ENCODE assay signal across 1 cellular context in the genomic region with DNA sequence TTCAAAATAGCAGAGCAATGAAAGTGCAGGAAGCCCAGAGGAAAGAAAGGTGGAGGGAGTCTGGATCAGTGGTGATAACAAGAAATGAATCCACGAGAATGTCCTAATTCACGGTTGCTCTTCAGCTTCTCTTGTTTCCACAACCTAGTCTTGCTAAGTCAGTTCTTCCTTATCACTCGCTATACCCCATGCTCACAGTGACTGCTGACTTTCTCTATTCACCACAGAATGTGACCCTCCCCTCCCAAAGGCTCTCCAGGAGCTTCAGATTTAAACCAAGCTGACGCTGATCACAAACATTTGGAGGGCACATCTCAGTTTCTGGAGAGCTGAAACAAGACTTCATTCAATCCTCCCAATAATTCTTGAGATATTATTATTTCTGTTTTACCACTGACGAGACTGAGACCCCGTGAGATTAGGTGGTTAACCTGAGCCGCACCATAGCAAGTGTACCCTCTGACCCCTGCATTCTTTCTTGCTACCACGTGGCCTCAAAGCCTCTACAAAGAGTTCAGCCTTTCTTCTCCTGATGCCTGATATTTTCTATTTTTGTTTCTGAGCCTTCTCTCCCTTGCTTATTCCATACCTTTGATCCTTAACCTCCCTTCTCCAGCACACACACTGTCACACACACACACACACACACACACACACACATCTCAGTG.
TF ChIP-seq lines count a peak whose summit lies in the region.

No MANE protein-coding gene starts in this region.

TF ChIP-seq in SK-N-SH, 30 proteins besides CTCF, POLR2A, EP300 and RAD21 (continued from another document):
- TF ChIP-seq RXRA (IDR thresholded peaks at IDR 0.05; ENCODE audit: borderline replicate concordance, low read depth) (no peak), MXI1 (IDR thresholded peaks at IDR 0.05; ENCODE audit: low read depth, low read length) (no peak), TCF12 (IDR thresholded peaks at IDR 0.05) (no peak), RFX5 (IDR thresholded peaks at IDR 0.05; ENCODE audit: low read length) (no peak), REST (IDR thresholded peaks at IDR 0.05; ENCODE audit: low read depth, low read length) (no peak), SMC3 (IDR thresholded peaks at IDR 0.05; ENCODE audit: low read depth, low read length) (no peak), NRF1 (IDR thresholded peaks at IDR 0.05; ENCODE audit: low read depth, low read length) (no peak), CHD2 (IDR thresholded peaks at IDR 0.05; ENCODE audit: low read length, partially characterized antibody) (no peak), MEF2A (IDR thresholded peaks at IDR 0.05; ENCODE audit: borderline replicate concordance, low read depth) (no peak), SIN3A (IDR thresholded peaks at IDR 0.05; ENCODE audit: borderline replicate concordance, low read depth, low read length) (no peak), JUND (IDR thresholded peaks at IDR 0.05) (no peak)
- TF ChIP-seq, protein P1, sequence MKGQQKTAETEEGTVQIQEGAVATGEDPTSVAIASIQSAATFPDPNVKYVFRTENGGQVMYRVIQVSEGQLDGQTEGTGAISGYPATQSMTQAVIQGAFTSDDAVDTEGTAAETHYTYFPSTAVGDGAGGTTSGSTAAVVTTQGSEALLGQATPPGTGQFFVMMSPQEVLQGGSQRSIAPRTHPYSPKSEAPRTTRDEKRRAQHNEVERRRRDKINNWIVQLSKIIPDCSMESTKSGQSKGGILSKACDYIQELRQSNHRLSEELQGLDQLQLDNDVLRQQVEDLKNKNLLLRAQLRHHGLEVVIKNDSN (IDR thresholded peaks at IDR 0.05; ENCODE audit: borderline replicate concordance, low read depth), result no peak
- TF ChIP-seq, protein P2, sequence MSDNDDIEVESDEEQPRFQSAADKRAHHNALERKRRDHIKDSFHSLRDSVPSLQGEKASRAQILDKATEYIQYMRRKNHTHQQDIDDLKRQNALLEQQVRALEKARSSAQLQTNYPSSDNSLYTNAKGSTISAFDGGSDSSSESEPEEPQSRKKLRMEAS (IDR thresholded peaks at IDR 0.05; ENCODE audit: low read depth), result no peak
- TF ChIP-seq, protein P3, sequence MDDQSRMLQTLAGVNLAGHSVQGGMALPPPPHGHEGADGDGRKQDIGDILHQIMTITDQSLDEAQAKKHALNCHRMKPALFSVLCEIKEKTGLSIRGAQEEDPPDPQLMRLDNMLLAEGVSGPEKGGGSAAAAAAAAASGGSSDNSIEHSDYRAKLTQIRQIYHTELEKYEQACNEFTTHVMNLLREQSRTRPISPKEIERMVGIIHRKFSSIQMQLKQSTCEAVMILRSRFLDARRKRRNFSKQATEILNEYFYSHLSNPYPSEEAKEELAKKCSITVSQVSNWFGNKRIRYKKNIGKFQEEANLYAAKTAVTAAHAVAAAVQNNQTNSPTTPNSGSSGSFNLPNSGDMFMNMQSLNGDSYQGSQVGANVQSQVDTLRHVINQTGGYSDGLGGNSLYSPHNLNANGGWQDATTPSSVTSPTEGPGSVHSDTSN (IDR thresholded peaks at IDR 0.05), result no peak
